6 cellular contexts compared by ENCODE assay signal in genomic region chr16:65733706-65734105, GRCh38.
"Had no signal": no experiment of that assay in that cellular context is flagged by ENCODE, and none has a peak within 500 bp of the region (broad histone marks: within the 10 kb centered on the region; RNA-seq: fewer than 3 reads in every experiment).

No MANE protein-coding gene starts in this region.

- ATAC-seq: GM23338, K562 had no signal

- DNase-seq: H9, HCEC 1CT, IMR-90, KG1 had no signal

- H3K4me3 ChIP-seq: GM23338, K562 had no signal

- H3K4me3 Mint-ChIP-seq: GM23338, H9 had no signal

- H3K27ac Mint-ChIP-seq: GM23338, H9 had no signal
